14 cellular contexts compared by ENCODE assay signal in the genomic region with DNA sequence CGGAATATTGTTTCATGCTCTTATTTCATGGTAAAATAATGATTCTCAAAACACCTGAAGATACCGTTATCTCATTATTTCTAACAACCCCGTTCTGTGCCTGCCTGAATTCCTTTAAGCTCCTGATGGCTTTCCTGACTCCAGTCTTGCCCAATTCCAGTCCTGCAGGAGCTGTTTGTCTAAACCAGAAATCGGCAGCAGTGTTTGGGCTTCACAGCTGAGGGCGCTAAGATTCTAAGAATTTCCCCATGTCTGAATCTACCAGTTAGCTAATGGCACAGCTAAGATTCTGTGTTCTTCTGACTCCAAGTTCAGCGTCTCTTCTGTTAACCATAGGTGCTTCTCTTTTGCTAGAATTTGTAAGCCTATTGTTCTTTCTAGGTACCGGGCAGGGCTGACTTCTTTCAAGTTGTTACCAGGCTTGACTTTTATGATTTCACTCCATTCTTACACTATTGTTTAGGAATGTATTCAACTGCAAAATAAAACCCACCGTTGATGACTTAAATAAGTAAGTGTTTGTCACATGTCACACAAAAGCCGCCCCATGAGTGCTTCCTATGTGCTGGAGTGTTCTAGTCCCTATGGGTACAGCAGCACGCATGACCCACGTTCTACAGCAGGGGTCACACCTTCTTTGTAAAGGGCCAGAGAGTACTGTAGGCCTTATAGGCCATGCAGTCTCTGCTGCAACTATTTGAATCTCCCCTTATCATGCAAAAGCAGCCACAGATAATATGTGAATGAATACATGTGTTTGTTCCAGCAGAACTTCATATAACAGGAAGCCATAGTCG.
A peak's percentile ranks its signal among the peaks of the same experiment; 100 is the strongest.
DNase-seq lines count a peak whose midpoint lies in the region; ATAC-seq and TF ChIP-seq lines count a peak whose summit lies in the region.
"Had no signal": no experiment of that assay in that cellular context is flagged by ENCODE, and none has a peak within 500 bp of the region (broad histone marks: within the 10 kb centered on the region; RNA-seq: fewer than 3 reads in every experiment).

No MANE protein-coding gene starts in this region.

- no peak for TF ChIP-seq CTCF in right atrium auricular region (IDR thresholded peaks at IDR 0.05)
- TF ChIP-seq CTCF in stomach (IDR thresholded peaks at IDR 0.05), result peak in 1 of 7 experiments; percentile 14

- DNase-seq in cardiac septum (ENCODE audit: low spot score), result peak; percentile 54
- DNase-seq in right atrium auricular region (ENCODE audit: low spot score), result no peak
- DNase-seq in erythroblast (lab: John Stamatoyannopoulos, UW), result peak; percentile 23 to 36
- peak; percentile 34 for DNase-seq in stomach
- DNase-seq in activated CD4-positive, CD25-positive, alpha-beta regulatory T cell treated with anti-CD3 and anti-CD28 coated beads, Interleukin-2, amount 50 U/mL, for 72 hours, result no peak
- DNase-seq in NCI-H2196 (lab: John Stamatoyannopoulos, UW; ENCODE audit: unreplicated experiment), result no peak
- no peak for DNase-seq in NOMO-1 (lab: John Stamatoyannopoulos, UW; ENCODE audit: unreplicated experiment in 2 of 2)
- DNase-seq: activated naive CD4-positive, alpha-beta T cell; left ventricle myocardium inferior; NCI-H1092 treated with DMSO at 0.1 percent for 48 hours; PC-3; uterus had no signal

- H3K27ac ChIP-seq in right atrium auricular region (no peak overlapping the region), stomach (peak overlapping the region in 1 of 5 donors; percentile 29)
- H3K27ac ChIP-seq: left ventricle myocardium inferior, SK-N-MC, uterus had no signal

- TF ChIP-seq EP300 in stomach (IDR thresholded peaks at IDR 0.05), result no peak

- H3K9me3 ChIP-seq in right atrium auricular region (no peaks in the 10 kb centered on the region), stomach (no peaks in the 10 kb centered on the region)
- H3K9me3 ChIP-seq: left ventricle myocardium inferior, uterus had no signal

- intact Hi-C loops in cardiac septum (cut with DNase I) (no loop called here), stomach (cut with DNase I; ENCODE audit: low total_unique reads) (no loop called here)

- H3K27me3 ChIP-seq in right atrium auricular region (no peaks in the 10 kb centered on the region), stomach (no peaks in the 10 kb centered on the region)
- H3K27me3 ChIP-seq: uterus had no signal

- 47 to 73% (median 59%) methylated on average over 12 of the region's 12 CpGs for WGBS in stomach, 5 donors

- H3K36me3 ChIP-seq in right atrium auricular region (no peaks in the 10 kb centered on the region), stomach (no peaks in the 10 kb centered on the region)
- H3K36me3 ChIP-seq: left ventricle myocardium inferior, uterus had no signal

- peak; percentile 42; the same call in 1 of the 3 replicates for ATAC-seq in SK-N-SH treated with all-trans-retinoic acid at 6 μM for 48 hours
- ATAC-seq: PC-3 had no signal

- TF ChIP-seq POLR2A in erythroblast (IDR thresholded peaks at IDR 0.05; ENCODE audit: low read length) (no peak), stomach (IDR thresholded peaks at IDR 0.05) (no peak)

- H3K4me1 ChIP-seq in right atrium auricular region, result no peaks in the 10 kb centered on the region
- peaks cover 0 to 10% (median 0%) of the 10 kb centered on the region in 4 donors for H3K4me1 ChIP-seq in stomach
- H3K4me1 ChIP-seq: uterus had no signal

- H3K4me3 ChIP-seq in right atrium auricular region, result no peak overlapping the region
- no peak overlapping the region for H3K4me3 ChIP-seq in stomach
- H3K4me3 ChIP-seq: left ventricle myocardium inferior, SK-N-MC, uterus had no signal

TF ChIP-seq in SK-N-SH treated with all-trans-retinoic acid at 6 μM for 48 hours, 23 proteins besides CTCF, POLR2A, EP300 and RAD21:
- TF ChIP-seq, protein P1, sequence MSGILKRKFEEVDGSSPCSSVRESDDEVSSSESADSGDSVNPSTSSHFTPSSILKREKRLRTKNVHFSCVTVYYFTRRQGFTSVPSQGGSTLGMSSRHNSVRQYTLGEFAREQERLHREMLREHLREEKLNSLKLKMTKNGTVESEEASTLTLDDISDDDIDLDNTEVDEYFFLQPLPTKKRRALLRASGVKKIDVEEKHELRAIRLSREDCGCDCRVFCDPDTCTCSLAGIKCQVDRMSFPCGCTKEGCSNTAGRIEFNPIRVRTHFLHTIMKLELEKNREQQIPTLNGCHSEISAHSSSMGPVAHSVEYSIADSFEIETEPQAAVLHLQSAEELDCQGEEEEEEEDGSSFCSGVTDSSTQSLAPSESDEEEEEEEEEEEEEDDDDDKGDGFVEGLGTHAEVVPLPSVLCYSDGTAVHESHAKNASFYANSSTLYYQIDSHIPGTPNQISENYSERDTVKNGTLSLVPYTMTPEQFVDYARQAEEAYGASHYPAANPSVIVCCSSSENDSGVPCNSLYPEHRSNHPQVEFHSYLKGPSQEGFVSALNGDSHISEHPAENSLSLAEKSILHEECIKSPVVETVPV (CRISPR knock-in tag; IDR thresholded peaks at IDR 0.05), result no peak
- TF ChIP-seq ZC3H10 (CRISPR knock-in tag; IDR thresholded peaks at IDR 0.05) (no peak), ZNF70 (CRISPR knock-in tag; IDR thresholded peaks at IDR 0.05) (no peak), GLIS3 (CRISPR knock-in tag; IDR thresholded peaks at IDR 0.05) (no peak), TOX (CRISPR knock-in tag; IDR thresholded peaks at IDR 0.05; ENCODE audit: borderline replicate concordance) (no peak), ESRRG (CRISPR knock-in tag; IDR thresholded peaks at IDR 0.05) (no peak), ARNTL (CRISPR knock-in tag; IDR thresholded peaks at IDR 0.05; ENCODE audit: borderline replicate concordance, low read depth) (no peak), ZNF8 (CRISPR knock-in tag; IDR thresholded peaks at IDR 0.05) (no peak), ZFP30 (CRISPR knock-in tag; IDR thresholded peaks at IDR 0.05) (no peak), CSDC2 (CRISPR knock-in tag; IDR thresholded peaks at IDR 0.05) (no peak), OSR1 (CRISPR knock-in tag; IDR thresholded peaks at IDR 0.05) (no peak)
TF ChIP-seq in SK-N-SH treated with all-trans-retinoic acid at 6 μM for 48 hours: peak in this region for 0.

Comparison
In these comparisons a context has a peak if more than half of its experiments do, and no peak if none do; other contexts are left out.
1. DNase-seq: peak in cardiac septum (single experiment), erythroblast (2 of 2) and stomach (single experiment); none in right atrium auricular region (single experiment), activated CD4-positive, CD25-positive, alpha-beta regulatory T cell treated with anti-CD3 and anti-CD28 coated beads, Interleukin-2, amount 50 U/mL, for 72 hours (single experiment), NCI-H2196 (single experiment) and NOMO-1 (0 of 2).